Comparison of ENCODE assay signal across 11 cellular contexts in genomic region chr2:197197808-197198409, GRCh38.
DNase-seq lines count a peak whose midpoint lies in the region; ATAC-seq and TF ChIP-seq lines count a peak whose summit lies in the region.
"Had no signal": no experiment of that assay in that cellular context is flagged by ENCODE, and none has a peak within 500 bp of the region (broad histone marks: within the 10 kb centered on the region; RNA-seq: fewer than 3 reads in every experiment).

No MANE protein-coding gene starts in this region.

- in situ Hi-C loops in Panc1 (cut with HindIII; ENCODE audit: low pct_unique_long_range_greater_than_20kb, low sequenced_read_pairs): no loop called here

- peak; percentile 76 for DNase-seq in activated CD4-positive, alpha-beta T cell treated with anti-CD3 and anti-CD28 coated beads, Interleukin-2, amount 10 ng/mL, durations not matched to agents 24 days and 14 days
- no peak for DNase-seq in activated CD4-positive, alpha-beta T cell treated with anti-CD3 and anti-CD28 coated beads, Interleukin-2, amount 50 U/mL, for 48 hours
- DNase-seq in Panc1 (ENCODE audit: low read depth, low spot score) (no peak), caudate nucleus (lab: John Stamatoyannopoulos, UW) (no peak), pons (ENCODE audit: low spot score) (no peak)
- DNase-seq in effector memory CD8-positive, alpha-beta T cell: no peak
- no peak for DNase-seq in stimulated activated naive CD8-positive, alpha-beta T cell treated with anti-CD3 and anti-CD28 coated beads, Interleukin-15, amount 100 ng/mL, for 72 hours
- DNase-seq: GDM1, NCI-H69 had no signal

- CTCF ChIA-PET in Panc1 (lab: Charles Lee): no interaction called here

- peaks cover 68% of the 10 kb centered on the region for H3K4me1 Mint-ChIP-seq in activated CD4-positive, alpha-beta T cell treated with anti-CD3 and anti-CD28 coated beads, Interleukin-2, amount 10 ng/mL, durations not matched to agents 24 days and 14 days
- peaks cover 58 to 76% of the 10 kb centered on the region in 2 donors for H3K4me1 Mint-ChIP-seq in effector memory CD8-positive, alpha-beta T cell (ENCODE audit: low read depth in 2 of 2)
- peaks cover 94% of the 10 kb centered on the region for H3K4me1 Mint-ChIP-seq in stimulated activated naive CD8-positive, alpha-beta T cell treated with anti-CD3 and anti-CD28 coated beads, Interleukin-15, amount 100 ng/mL, for 72 hours

- H3K9me3 Mint-ChIP-seq in activated CD4-positive, alpha-beta T cell treated with anti-CD3 and anti-CD28 coated beads, Interleukin-2, amount 10 ng/mL, durations not matched to agents 24 days and 14 days: no peaks in the 10 kb centered on the region
- H3K9me3 Mint-ChIP-seq in effector memory CD8-positive, alpha-beta T cell: no peaks in the 10 kb centered on the region
- H3K9me3 Mint-ChIP-seq in stimulated activated naive CD8-positive, alpha-beta T cell treated with anti-CD3 and anti-CD28 coated beads, Interleukin-15, amount 100 ng/mL, for 72 hours: peaks cover 0 to 5% of the 10 kb centered on the region in 2 donors

- no peaks in the 10 kb centered on the region for H3K27me3 Mint-ChIP-seq in activated CD4-positive, alpha-beta T cell treated with anti-CD3 and anti-CD28 coated beads, Interleukin-2, amount 10 ng/mL, durations not matched to agents 24 days and 14 days
- no peaks in the 10 kb centered on the region for H3K27me3 Mint-ChIP-seq in effector memory CD8-positive, alpha-beta T cell
- no peaks in the 10 kb centered on the region for H3K27me3 Mint-ChIP-seq in stimulated activated naive CD8-positive, alpha-beta T cell treated with anti-CD3 and anti-CD28 coated beads, Interleukin-15, amount 100 ng/mL, for 72 hours

- no peaks in the 10 kb centered on the region for H3K9me3 ChIP-seq in Panc1 (ENCODE audit: control insufficient read depth, insufficient read depth, low read depth, low read length)
- H3K9me3 ChIP-seq: ovary had no signal

- ATAC-seq in Panc1: peak; percentile 44; the same call in 1 of the 2 replicates
- ATAC-seq in effector memory CD8-positive, alpha-beta T cell (replicated peaks): no peak
- no peak for ATAC-seq in stimulated activated naive CD8-positive, alpha-beta T cell treated with anti-CD3 and anti-CD28 coated beads, Interleukin-15, amount 100 ng/mL, for 72 hours
- no peak for ATAC-seq in GM21786 (IDR thresholded peaks at IDR 0.05; ENCODE audit: unreplicated experiment)

- H3K27me3 ChIP-seq in Panc1 (ENCODE audit: control insufficient read depth, insufficient read depth, low read length): no peaks in the 10 kb centered on the region
- H3K27me3 ChIP-seq: ovary had no signal

- H3K27ac ChIP-seq in Panc1 (ENCODE audit: low read length) (no peak overlapping the region), caudate nucleus (ENCODE audit: low read depth, low read length) (no peak overlapping the region)
- H3K27ac ChIP-seq: ovary had no signal

- peak overlapping the region; percentile 84 for H3K4me3 Mint-ChIP-seq in activated CD4-positive, alpha-beta T cell treated with anti-CD3 and anti-CD28 coated beads, Interleukin-2, amount 10 ng/mL, durations not matched to agents 24 days and 14 days
- peak overlapping the region; percentile 80 to 83 for H3K4me3 Mint-ChIP-seq in effector memory CD8-positive, alpha-beta T cell
- H3K4me3 Mint-ChIP-seq in stimulated activated naive CD8-positive, alpha-beta T cell treated with anti-CD3 and anti-CD28 coated beads, Interleukin-15, amount 100 ng/mL, for 72 hours: peak overlapping the region; percentile 84

- H3K4me1 ChIP-seq in Panc1 (ENCODE audit: control insufficient read depth, insufficient read depth, low read length): no peaks in the 10 kb centered on the region

- no peak for TF ChIP-seq CTCF in Panc1 (IDR thresholded peaks at IDR 0.05)

- H3K27ac Mint-ChIP-seq in activated CD4-positive, alpha-beta T cell treated with anti-CD3 and anti-CD28 coated beads, Interleukin-2, amount 10 ng/mL, durations not matched to agents 24 days and 14 days: peak overlapping the region; percentile 99
- H3K27ac Mint-ChIP-seq in effector memory CD8-positive, alpha-beta T cell: peak overlapping the region; percentile 92 to 95
- H3K27ac Mint-ChIP-seq in stimulated activated naive CD8-positive, alpha-beta T cell treated with anti-CD3 and anti-CD28 coated beads, Interleukin-15, amount 100 ng/mL, for 72 hours: peak overlapping the region; percentile 90 to 94

- no TSS peak for BruUV-seq in Panc1 (replicated peaks; lab: Mats Ljungman, UMichigan)

- POLR2A ChIA-PET in Panc1 (lab: Charles Lee): no interaction called here

- intact Hi-C loops in activated CD4-positive, alpha-beta T cell treated with anti-CD3 and anti-CD28 coated beads, Interleukin-2, amount 10 ng/mL, durations not matched to agents 24 days and 14 days (cut with micrococcal nuclease): loop anchor here (1.0 to 5.0 kb wide), 3 partner anchors 19 to 271 kb away; partner anchors contain the start of gene PGAP1
- intact Hi-C loops in Panc1 (cut with micrococcal nuclease; ENCODE audit: unreplicated experiment): no loop called here

- H3K4me3 ChIP-seq in Panc1 (ENCODE audit: low read depth in 2 of 2, low read length in 2 of 2): no peak overlapping the region
- H3K4me3 ChIP-seq: ovary had no signal

- peaks cover 19% of the 10 kb centered on the region for H3K36me3 Mint-ChIP-seq in activated CD4-positive, alpha-beta T cell treated with anti-CD3 and anti-CD28 coated beads, Interleukin-2, amount 10 ng/mL, durations not matched to agents 24 days and 14 days (ENCODE audit: low read depth)
- peaks cover 39% of the 10 kb centered on the region for H3K36me3 Mint-ChIP-seq in effector memory CD8-positive, alpha-beta T cell (ENCODE audit: insufficient read depth)

- no peaks in the 10 kb centered on the region for H3K36me3 ChIP-seq in Panc1 (ENCODE audit: control insufficient read depth, insufficient read depth, low read length)
- H3K36me3 ChIP-seq: ovary had no signal
